Comparison of ENCODE assay signal across 1 cellular context in the genomic region with DNA sequence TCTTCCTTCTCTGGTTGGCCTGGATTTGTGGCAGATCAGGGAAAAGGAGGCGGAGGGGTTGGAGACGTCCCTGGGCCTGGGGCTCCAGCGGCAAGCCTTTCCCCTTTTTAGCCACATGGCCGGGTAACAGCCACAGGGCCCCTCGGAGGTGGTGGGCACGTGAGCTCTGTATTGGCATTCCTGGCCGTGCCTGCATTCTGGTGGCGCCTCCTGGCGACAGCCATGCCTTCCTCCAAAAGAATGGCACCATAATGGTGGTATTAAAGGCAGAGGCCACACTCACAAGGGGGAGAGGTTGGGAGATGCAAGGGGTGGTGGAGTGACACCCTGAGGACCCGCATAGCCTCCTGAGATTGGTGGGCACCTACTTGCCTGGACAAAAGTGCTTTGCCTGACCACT.
A peak's percentile ranks its signal among the peaks of the same experiment; 100 is the strongest.
TF ChIP-seq lines count a peak whose summit lies in the region.

No MANE protein-coding gene starts in this region.

TF ChIP-seq in HepG2, 621 proteins besides CTCF, POLR2A, EP300 and RAD21:
- TF ChIP-seq BHLHE40 (IDR thresholded peaks at IDR 0.05; ENCODE audit: low read length) (peak; percentile 84), ZNF292 (CRISPR knock-in tag; IDR thresholded peaks at IDR 0.05; ENCODE audit: borderline replicate concordance, low read depth) (no peak), MTA3 (CRISPR knock-in tag; IDR thresholded peaks at IDR 0.05) (no peak), ATAD3A (CRISPR knock-in tag; IDR thresholded peaks at IDR 0.05) (no peak), ZNF274 (CRISPR knock-in tag; IDR thresholded peaks at IDR 0.05) (no peak), SOX5 (CRISPR knock-in tag; IDR thresholded peaks at IDR 0.05; ENCODE audit: borderline replicate concordance) (no peak), ZNF552 (CRISPR knock-in tag; IDR thresholded peaks at IDR 0.05; ENCODE audit: borderline replicate concordance) (no peak), RFXANK (CRISPR knock-in tag; IDR thresholded peaks at IDR 0.05) (no peak), STAG1 (CRISPR knock-in tag; IDR thresholded peaks at IDR 0.05) (peak; percentile 33)
- TF ChIP-seq, protein P1, sequence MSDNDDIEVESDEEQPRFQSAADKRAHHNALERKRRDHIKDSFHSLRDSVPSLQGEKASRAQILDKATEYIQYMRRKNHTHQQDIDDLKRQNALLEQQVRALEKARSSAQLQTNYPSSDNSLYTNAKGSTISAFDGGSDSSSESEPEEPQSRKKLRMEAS (IDR thresholded peaks at IDR 0.05) = 0 out of 2 replicates have a peak, but pooled peaks have one; percentile 21
TF ChIP-seq in HepG2: peak in this region for 3.
